Comparison of ENCODE assay signal across 8 cellular contexts in genomic region chr4:94451669-94452475, GRCh38. TPM values are rescaled to one million over a fixed set of nuclear protein-coding genes. Genes with fewer than 3 reads are reported as not detected.
A peak's percentile ranks its signal among the peaks of the same experiment; 100 is the strongest.
DNase-seq lines count a peak whose midpoint lies in the region; ATAC-seq and TF ChIP-seq lines count a peak whose summit lies in the region.

PDLIM5 (plus strand) TSS chr4:94451942; CDS start chr4:94455289, 3,347 bp downstream.

- H3K9me3 ChIP-seq in BLaER1 (no peaks in the 10 kb centered on the region), liver (ENCODE audit: control insufficient read depth in 4 of 4, low read length in 3 of 4) (no peaks in the 10 kb centered on the region)

- peaks cover 12% of the 10 kb centered on the region for H3K27me3 Mint-ChIP-seq in dendritic cell treated with granulocyte-macrophage colony-stimulating factor and Interleukin-4, amounts not matched to agents 40 ng/mL and 50 ng/mL, for 4 days

- H3K4me1 Mint-ChIP-seq in dendritic cell treated with granulocyte-macrophage colony-stimulating factor and Interleukin-4, amounts not matched to agents 40 ng/mL and 50 ng/mL, for 4 days (ENCODE audit: low read depth), result peaks cover 27% of the 10 kb centered on the region

- H3K4me2 ChIP-seq in BLaER1, result peak within 1 kb of the TSS; percentile 95

- WGBS in liver, result under 1% methylated on average over 89 of the region's 89 CpGs

- H3K27ac ChIP-seq in BLaER1, result peak within 1 kb of the TSS; percentile 60
- peak within 1 kb of the TSS; percentile 87 to 96 for H3K27ac ChIP-seq in liver (ENCODE audit: low read depth in 1 of 2, low read length in 2 of 2)

- H3K4me3 Mint-ChIP-seq in dendritic cell treated with granulocyte-macrophage colony-stimulating factor and Interleukin-4, amounts not matched to agents 40 ng/mL and 50 ng/mL, for 4 days, result peak within 1 kb of the TSS; percentile 94

- H3K9me3 Mint-ChIP-seq in dendritic cell treated with granulocyte-macrophage colony-stimulating factor and Interleukin-4, amounts not matched to agents 40 ng/mL and 50 ng/mL, for 4 days, result no peaks in the 10 kb centered on the region

- H3K4me1 ChIP-seq in BLaER1 (peaks cover 13% of the 10 kb centered on the region), liver (ENCODE audit: control insufficient read depth in 4 of 4, insufficient read depth in 4 of 4, low read length in 3 of 4) (peaks cover 7 to 33% (median 14%) of the 10 kb centered on the region in 4 donors)

- H3K9ac ChIP-seq in BLaER1 (peak within 1 kb of the TSS; percentile 80), liver (ENCODE audit: low read depth in 1 of 2, low read length in 2 of 2) (peak within 1 kb of the TSS; percentile 99)

- DNase-seq in GM19238 (ENCODE audit: insufficient read length, low spot score), result peak; percentile 80
- DNase-seq in NCI-H526 (lab: John Stamatoyannopoulos, UW), result peak; percentile 48 to 90
- DNase-seq in activated CD4-positive, alpha-beta T cell treated with anti-CD3 and anti-CD28 coated beads, Interleukin-2, amount 50 U/mL, for 24 hours (ENCODE audit: low read depth in 1 of 2, low spot score in 1 of 2), result peak; percentile 72 to 79
- DNase-seq in stimulated activated CD4-positive, alpha-beta T cell treated with anti-CD3 and anti-CD28 coated beads, Interleukin-4, amount 100 ng/mL, for 24 hours, result peak; percentile 88

- TF ChIP-seq CTCF in liver (IDR thresholded peaks at IDR 0.05; ENCODE audit: low read depth, low read length, missing input control), result no peak

- intact Hi-C loops in dendritic cell treated with granulocyte-macrophage colony-stimulating factor and Interleukin-4, amounts not matched to agents 40 ng/mL and 50 ng/mL, for 4 days (cut with micrococcal nuclease), result loop anchor here (5.0 kb wide), 2 partner anchors 65 to 145 kb away; no protein-coding TSS in a partner anchor

- no peaks in the 10 kb centered on the region for H3K36me3 ChIP-seq in BLaER1
- peaks cover 0 to 9% (median 1%) of the 10 kb centered on the region in 4 donors for H3K36me3 ChIP-seq in liver (ENCODE audit: control insufficient read depth in 4 of 4, insufficient read depth in 3 of 4, low read depth in 1 of 4, low read length in 3 of 4)

- H4K20me1 ChIP-seq in BLaER1, result peaks cover 9% of the 10 kb centered on the region; the same call in 1 of the 2 replicates

- ATAC-seq in HG03439 (IDR thresholded peaks at IDR 0.05; ENCODE audit: unreplicated experiment), result peak; percentile 91

- peak within 1 kb of the TSS; percentile 95 for H3K27ac Mint-ChIP-seq in dendritic cell treated with granulocyte-macrophage colony-stimulating factor and Interleukin-4, amounts not matched to agents 40 ng/mL and 50 ng/mL, for 4 days

- H3K4me3 ChIP-seq in BLaER1, result peak within 1 kb of the TSS; percentile 96
- H3K4me3 ChIP-seq in liver (ENCODE audit: low read depth in 1 of 3, low read length in 3 of 3), result peak within 1 kb of the TSS; percentile 68 to 100 (median 95)

- peaks cover 22% of the 10 kb centered on the region for H3K36me3 Mint-ChIP-seq in dendritic cell treated with granulocyte-macrophage colony-stimulating factor and Interleukin-4, amounts not matched to agents 40 ng/mL and 50 ng/mL, for 4 days (ENCODE audit: low read depth)

- peak; percentile 4 to 37 for TF ChIP-seq RAD21 in liver (IDR thresholded peaks at IDR 0.05)

- H3K27me3 ChIP-seq in BLaER1 (peaks cover 27% of the 10 kb centered on the region), liver (ENCODE audit: control insufficient read depth in 4 of 4, insufficient read depth in 4 of 4, low read length in 3 of 4) (no peaks in the 10 kb centered on the region)

TF ChIP-seq in liver, 16 proteins besides CTCF, POLR2A, EP300 and RAD21:
- no peak for TF ChIP-seq ZBTB33 (IDR thresholded peaks at IDR 0.05)
- no peak for TF ChIP-seq HNF4G (IDR thresholded peaks at IDR 0.05)
- peak; percentile 92 for TF ChIP-seq REST (IDR thresholded peaks at IDR 0.05)
- TF ChIP-seq JUND (IDR thresholded peaks at IDR 0.05), result no peak
- no peak for TF ChIP-seq MAX (IDR thresholded peaks at IDR 0.05)
- peak; percentile 69 for TF ChIP-seq YY1 (IDR thresholded peaks at IDR 0.05)
- TF ChIP-seq GABPA (IDR thresholded peaks at IDR 0.05 in 1 of 2, conservative IDR thresholded peaks at IDR 0.05 in 1 of 2), result peak in 1 of 2 donors; percentile 39
- no peak for TF ChIP-seq NR2F2 (IDR thresholded peaks at IDR 0.05)
- TF ChIP-seq SP1 (IDR thresholded peaks at IDR 0.05), result no peak
- no peak for TF ChIP-seq RXRA (IDR thresholded peaks at IDR 0.05)
- peak in 1 of 2 donors; percentile 45 for TF ChIP-seq EGR1 (IDR thresholded peaks at IDR 0.05; ENCODE audit: low read depth in 2 of 2)
- TF ChIP-seq ATF3 (IDR thresholded peaks at IDR 0.05), result no peak
- peak in 1 of 2 donors; percentile 2 for TF ChIP-seq HNF4A (conservative IDR thresholded peaks at IDR 0.05)
- no peak for TF ChIP-seq FOXA2 (IDR thresholded peaks at IDR 0.05)
- peak; percentile 89 for TF ChIP-seq TAF1 (conservative IDR thresholded peaks at IDR 0.05)
- TF ChIP-seq FOXA1 (IDR thresholded peaks at IDR 0.05), result no peak

RNA-seq across cellular contexts. Expression of gene PDLIM5, which starts in this region (rescaled TPM):
- 100 to 1,000 TPM in 1 of 2 donors, 10 to 100 TPM in 1; 43.9 to 114 TPM for total RNA-seq in liver
- 10 to 100 TPM; 19.1 to 91.7 TPM for polyA plus RNA-seq in liver

Comparison
In these comparisons a context has a peak if more than half of its experiments do, and no peak if none do; other contexts are left out.
1. Peak in every context shown above with its lines: DNase-seq, ATAC-seq, H3K4me3 ChIP-seq and H3K27ac ChIP-seq.